17 cellular contexts compared by ENCODE assay signal in genomic region chr5:26921439-26921838, GRCh38.
"Had no signal": no experiment of that assay in that cellular context is flagged by ENCODE, and none has a peak within 500 bp of the region (broad histone marks: within the 10 kb centered on the region; RNA-seq: fewer than 3 reads in every experiment).

No MANE protein-coding gene starts in this region.

- H3K4me2 ChIP-seq: KMS-11 had no signal

- H3K9ac ChIP-seq: KMS-11 had no signal

- H3K27me3 Mint-ChIP-seq: IgD-negative memory B cell had no signal

- H3K4me1 ChIP-seq: SJCRH30 had no signal

- H3K36me3 ChIP-seq: MG63, SJCRH30 had no signal

- H3K27ac ChIP-seq: HL-60, KMS-11, SJCRH30 had no signal

- H3K4me3 ChIP-seq: K562, MG63, SJCRH30 had no signal

- H3K27me3 ChIP-seq: MG63, SJCRH30 had no signal

- H3K4me3 Mint-ChIP-seq: IgD-negative memory B cell had no signal

- DNase-seq: MG63, NCI-H1092 treated with DMSO at 0.1 percent for 48 hours, NCI-H1436, NCI-H187, NCI-H2029 treated with DMSO at 0.1 percent for 48 hours, NCI-H2171 treated with DMSO at 0.1 percent for 48 hours, NCI-H345, NCI-H446 treated with DMSO at 0.1 percent for 48 hours, NCI-H524, NCI-H526 treated with DMSO at 0.1 percent for 48 hours, NCI-H748 treated with DMSO at 0.1 percent for 48 hours, SHP77 treated with DMSO at 0.1 percent for 48 hours, SJCRH30 had no signal

- H3K4me1 Mint-ChIP-seq: IgD-negative memory B cell had no signal

- H3K9me3 ChIP-seq: MG63, SJCRH30 had no signal

- H3K27ac Mint-ChIP-seq: IgD-negative memory B cell had no signal

- H3K36me3 Mint-ChIP-seq: IgD-negative memory B cell had no signal
